10 cellular contexts compared by ENCODE assay signal in the genomic region with DNA sequence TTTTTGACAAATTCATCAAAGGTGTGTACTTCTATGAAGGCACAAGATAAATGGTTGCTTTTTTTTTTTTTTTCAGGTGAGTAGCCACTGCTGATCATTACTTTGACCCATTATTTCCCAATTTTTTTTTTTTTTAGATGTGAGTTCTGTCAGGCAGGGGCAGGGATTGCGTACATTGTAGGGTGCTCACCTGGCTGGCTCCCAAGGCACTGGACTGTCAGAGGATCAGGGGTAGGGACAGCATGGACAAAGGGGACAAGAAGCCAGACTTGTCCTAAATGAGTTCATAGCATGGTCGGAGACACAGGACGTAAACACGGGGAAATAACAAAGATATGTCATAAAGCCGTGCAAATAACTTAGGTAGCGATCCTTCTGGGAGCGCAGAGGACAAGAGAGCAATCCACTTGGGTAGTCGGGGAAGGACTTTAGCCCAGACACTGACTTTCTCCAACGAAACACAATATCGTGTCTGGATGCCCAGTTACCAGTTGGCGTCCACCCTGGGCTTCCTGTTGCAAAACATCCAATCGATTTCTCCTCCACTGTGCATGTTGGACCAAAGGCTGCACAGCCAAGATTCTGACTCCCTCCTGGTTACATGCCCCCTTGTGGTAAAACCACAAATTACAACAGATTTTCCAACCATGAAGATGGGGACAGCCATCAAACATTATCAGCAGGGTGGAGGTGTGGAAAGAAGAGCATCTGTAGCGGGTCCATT. TPM values are rescaled to one million over a fixed set of nuclear protein-coding genes. Genes with fewer than 3 reads are reported as not detected.
DNase-seq lines count a peak whose midpoint lies in the region; ATAC-seq, FAIRE-seq and TF ChIP-seq lines count a peak whose summit lies in the region.
"Had no signal": no experiment of that assay in that cellular context is flagged by ENCODE, and none has a peak within 500 bp of the region (broad histone marks: within the 10 kb centered on the region; RNA-seq: fewer than 3 reads in every experiment).

No MANE protein-coding gene starts in this region.

- TF ChIP-seq CTCF in LNCAP (IDR thresholded peaks at IDR 0.05): peak; percentile 42; the same call in 1 of the 2 replicates
- TF ChIP-seq CTCF in astrocyte (IDR thresholded peaks at IDR 0.05; ENCODE audit: insufficient read depth, low read depth, low read length): peak; percentile 27
- peak; percentile 30 to 54 for TF ChIP-seq CTCF in left lung (IDR thresholded peaks at IDR 0.05)

- H3K36me3 Mint-ChIP-seq in astrocyte (ENCODE audit: low read depth, unreplicated experiment): no peaks in the 10 kb centered on the region

- no peaks in the 10 kb centered on the region for H3K79me2 ChIP-seq in astrocyte (ENCODE audit: insufficient read depth, low read length)

- H3K9ac ChIP-seq in astrocyte (ENCODE audit: low read length): no peak overlapping the region

- H3K9me3 ChIP-seq in astrocyte (ENCODE audit: insufficient read depth, low read depth, low read length) (no peaks in the 10 kb centered on the region), left lung (no peaks in the 10 kb centered on the region)

- no peak overlapping the region for H3K4me3 Mint-ChIP-seq in astrocyte (ENCODE audit: unreplicated experiment)
- H3K4me3 Mint-ChIP-seq: activated B cell treated with CpG ODN at 0.5 μM for 24 hours had no signal

- H3K27me3 Mint-ChIP-seq in astrocyte (ENCODE audit: low read depth, unreplicated experiment): no peaks in the 10 kb centered on the region
- H3K27me3 Mint-ChIP-seq: activated B cell treated with CpG ODN at 0.5 μM for 24 hours, naive B cell had no signal

- no peak overlapping the region for H3K4me2 ChIP-seq in astrocyte (ENCODE audit: low read length)

- H3K4me3 ChIP-seq in astrocyte (ENCODE audit: insufficient read depth, low read depth, low read length): no peak overlapping the region
- H3K4me3 ChIP-seq in left lung: no peak overlapping the region

- ATAC-seq in left lung: peak; percentile 52
- ATAC-seq in GM18519 (IDR thresholded peaks at IDR 0.05; ENCODE audit: low FRiP score, unreplicated experiment): no peak
- no peak for ATAC-seq in HG03571 (IDR thresholded peaks at IDR 0.05; ENCODE audit: unreplicated experiment)
- ATAC-seq in HG02938 (IDR thresholded peaks at IDR 0.05; ENCODE audit: unreplicated experiment): no peak

- intact Hi-C loops in left lung (cut with DNase I): no loop called here

- H3K9me3 Mint-ChIP-seq in astrocyte (ENCODE audit: unreplicated experiment): no peaks in the 10 kb centered on the region
- H3K9me3 Mint-ChIP-seq: activated B cell treated with CpG ODN at 0.5 μM for 24 hours, naive B cell had no signal

- DNase-seq in NOMO-1 (lab: John Stamatoyannopoulos, UW; ENCODE audit: unreplicated experiment in 2 of 2) (peak; percentile 28 to 50), NOMO-1 treated with dmso at 0.1 percent for 144 hours (lab: John Stamatoyannopoulos, UW; ENCODE audit: unreplicated experiment) (no peak), astrocyte (ENCODE audit: low read depth) (no peak), left lung (no peak)
- DNase-seq: activated B cell treated with CpG ODN at 0.5 μM for 24 hours, naive B cell had no signal

- H3K27ac Mint-ChIP-seq in astrocyte (ENCODE audit: unreplicated experiment): no peak overlapping the region
- H3K27ac Mint-ChIP-seq: activated B cell treated with CpG ODN at 0.5 μM for 24 hours had no signal

- no peaks in the 10 kb centered on the region for H4K20me1 ChIP-seq in astrocyte (ENCODE audit: insufficient read depth, low read length)

- H3K4me1 ChIP-seq in astrocyte (ENCODE audit: insufficient read depth, low read length) (peaks cover 12% of the 10 kb centered on the region), left lung (peaks cover 3 to 4% of the 10 kb centered on the region in 2 donors)

- H3K27me3 ChIP-seq in astrocyte (ENCODE audit: insufficient read depth, low read length): no peaks in the 10 kb centered on the region
- H3K27me3 ChIP-seq in left lung: no peaks in the 10 kb centered on the region

- H3K27ac ChIP-seq in astrocyte (ENCODE audit: low read depth, low read length): no peak overlapping the region
- H3K27ac ChIP-seq in left lung: no peak overlapping the region

- no peak overlapping the region for H2AFZ ChIP-seq in astrocyte (ENCODE audit: low read depth, low read length)

- no peak for FAIRE-seq in astrocyte (lab: Jason Lieb, UNC)

- H3K4me1 Mint-ChIP-seq in astrocyte (ENCODE audit: low read depth, unreplicated experiment): peaks cover 20% of the 10 kb centered on the region

- H3K36me3 ChIP-seq in astrocyte (ENCODE audit: insufficient read depth, low read length) (no peaks in the 10 kb centered on the region), left lung (no peaks in the 10 kb centered on the region)

RNA-seq across cellular contexts. Expression of gene KATNAL1, which starts 27.5 kb away (rescaled TPM):
- 36.9 and 42.0 TPM in 2 replicates for total RNA-seq in astrocyte
- 10 to 100 TPM; 20.8 to 24.9 TPM for total RNA-seq in left lung

Comparison
In these comparisons a context has a peak if more than half of its experiments do, and no peak if none do; other contexts are left out.
1. DNase-seq: peak in NOMO-1 (2 of 2); none in NOMO-1 treated with dmso at 0.1 percent for 144 hours (single experiment), astrocyte (single experiment) and left lung (0 of 2).
2. Peak in every context shown above with its lines, with median percentiles within 50 percentile points of each other: CTCF ChIP-seq.